ENCODE assay signal across 13 cellular contexts in genomic region chr2:10234013-10234306, GRCh38.
"Had no signal": no experiment of that assay in that cellular context is flagged by ENCODE, and none has a peak within 500 bp of the region (broad histone marks: within the 10 kb centered on the region; RNA-seq: fewer than 3 reads in every experiment).

No MANE protein-coding gene starts in this region.

- H3K27ac ChIP-seq: coronary artery, transverse colon had no signal

- H3K4me3 ChIP-seq: coronary artery, transverse colon had no signal

- H3K4me3 Mint-ChIP-seq: activated CD4-positive, alpha-beta T cell treated with anti-CD3 and anti-CD28 coated beads, Interleukin-2, amount 10 ng/mL, durations not matched to agents 24 days and 14 days; activated naive CD8-positive, alpha-beta T cell treated with anti-CD3 and anti-CD28 coated beads, Interleukin-2, amount 10 ng/mL, durations not matched to agents 7 days and 5 days; activated T-cell treated with anti-CD3 and anti-CD28 coated beads, Interleukin-2, amount 50 U/mL, for 24 hours; T-cell had no signal

- ATAC-seq: right cardiac atrium, T-cell had no signal

- H3K9me3 ChIP-seq: transverse colon had no signal

- H3K27me3 Mint-ChIP-seq: activated CD4-positive, alpha-beta T cell treated with anti-CD3 and anti-CD28 coated beads, Interleukin-2, amount 10 ng/mL, durations not matched to agents 24 days and 14 days had no signal

- H3K36me3 ChIP-seq: transverse colon had no signal

- H3K27ac Mint-ChIP-seq: T-cell had no signal

- H3K36me3 Mint-ChIP-seq: activated naive CD8-positive, alpha-beta T cell treated with anti-CD3 and anti-CD28 coated beads, Interleukin-2, amount 10 ng/mL, durations not matched to agents 7 days and 5 days; T-cell had no signal

- H3K27me3 ChIP-seq: transverse colon had no signal

- DNase-seq: activated CD4-positive, alpha-beta T cell treated with anti-CD3 and anti-CD28 coated beads, Interleukin-2, amount 10 ng/mL, durations not matched to agents 24 days and 14 days; activated effector memory CD4-positive, alpha-beta T cell treated with anti-CD3 and anti-CD28 coated beads, Interleukin-2, amount 50 U/mL, for 16 hours; activated naive CD8-positive, alpha-beta T cell treated with anti-CD3 and anti-CD28 coated beads, Interleukin-2, amount 10 ng/mL, durations not matched to agents 7 days and 5 days; activated T-cell treated with anti-CD3 and anti-CD28 coated beads, Interleukin-2, amount 50 U/mL, for 24 hours; effector CD4-positive, alpha-beta T cell; hippocampal formation; kidney glomerular epithelial cell; right cardiac atrium; small intestine; substantia nigra; T-cell; transverse colon had no signal
